ENCODE assay signal across 14 cellular contexts in the genomic region with DNA sequence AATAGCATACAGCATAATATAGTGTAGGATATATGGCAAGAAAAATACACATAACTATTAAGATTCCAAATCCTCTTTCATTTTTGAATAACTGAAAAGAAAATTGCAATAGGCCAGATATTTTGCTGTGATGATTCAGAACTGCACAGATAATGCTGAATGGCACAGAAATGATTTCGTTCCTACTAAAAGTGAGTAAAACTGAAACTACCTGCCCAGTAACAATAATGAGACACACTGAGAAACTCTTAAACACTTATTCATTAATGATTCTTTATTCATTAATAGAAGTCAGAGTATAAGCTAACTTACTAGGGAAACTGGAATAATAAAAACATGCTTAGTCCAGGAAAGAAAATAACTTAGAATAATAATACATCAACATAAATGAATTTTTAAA.
DNase-seq lines count a peak whose midpoint lies in the region; ATAC-seq lines count a peak whose summit lies in the region.
"Had no signal": no experiment of that assay in that cellular context is flagged by ENCODE, and none has a peak within 500 bp of the region (broad histone marks: within the 10 kb centered on the region; RNA-seq: fewer than 3 reads in every experiment).

No MANE protein-coding gene starts in this region.

- DNase-seq in H4 (ENCODE audit: low spot score) (no peak), GM03348 (ENCODE audit: low spot score) (no peak), GOT3 (lab: John Stamatoyannopoulos, UW) (no peak), NCI-H146 treated with DMSO at 0.1 percent for 48 hours (lab: John Stamatoyannopoulos, UW; ENCODE audit: unreplicated experiment) (no peak)
- DNase-seq: activated B cell treated with CpG ODN at 0.5 μM for 24 hours; activated gamma-delta T cell treated with Interleukin-2 at 50 U/mL for 16 hours; C1 segment of cervical spinal cord; cortex of kidney; DND-41; stimulated activated CD4-positive, alpha-beta T cell treated with anti-CD3 and anti-CD28 coated beads, Interleukin-15, amount 100 ng/mL, for 24 hours had no signal

- ATAC-seq in GM18498 (IDR thresholded peaks at IDR 0.05; ENCODE audit: unreplicated experiment) (peak; percentile 80), GM19395 (IDR thresholded peaks at IDR 0.05; ENCODE audit: unreplicated experiment) (peak; percentile 98), HG02623 (IDR thresholded peaks at IDR 0.05; ENCODE audit: unreplicated experiment) (peak; percentile 77), HG03196 (IDR thresholded peaks at IDR 0.05; ENCODE audit: unreplicated experiment) (peak; percentile 99)
